Comparison of ENCODE assay signal across 11 cellular contexts in genomic region chr9:14349818-14350333, GRCh38. TPM values are rescaled to one million over a fixed set of nuclear protein-coding genes. Genes with fewer than 3 reads are reported as not detected.
A peak's percentile ranks its signal among the peaks of the same experiment; 100 is the strongest.
DNase-seq lines count a peak whose midpoint lies in the region; ATAC-seq, FAIRE-seq and TF ChIP-seq lines count a peak whose summit lies in the region.
"Had no signal": no experiment of that assay in that cellular context is flagged by ENCODE, and none has a peak within 500 bp of the region (broad histone marks: within the 10 kb centered on the region; RNA-seq: fewer than 3 reads in every experiment).

No MANE protein-coding gene starts in this region.

- no peak for FAIRE-seq in endothelial cell of umbilical vein (lab: Jason Lieb, UNC)

- H3K4me2 ChIP-seq in endothelial cell of umbilical vein (ENCODE audit: insufficient read depth, low read length) (peak overlapping the region; percentile 83), mesendoderm (ENCODE audit: low read length) (peak overlapping the region; percentile 41)

- H3K9ac ChIP-seq in endothelial cell of umbilical vein (replicated peaks; ENCODE audit: extremely low read depth, insufficient read depth, low read length) (peak overlapping the region; percentile 20), mesendoderm (ENCODE audit: low read length) (peak overlapping the region; percentile 2)

- H3K27me3 ChIP-seq in RWPE2 (ENCODE audit: insufficient read depth, poor library complexity, severe bottlenecking) (peaks cover 10% of the 10 kb centered on the region), endothelial cell of umbilical vein (ENCODE audit: control insufficient read depth in 2 of 2, insufficient read depth in 2 of 2, low read length in 2 of 2) (no peaks in the 10 kb centered on the region), mesendoderm (ENCODE audit: insufficient read depth, low read length, poor library complexity) (peaks cover 31% of the 10 kb centered on the region), tibial artery (no peaks in the 10 kb centered on the region)

- TF ChIP-seq CTCF in RWPE2 (IDR thresholded peaks at IDR 0.05; ENCODE audit: poor library complexity, severe bottlenecking) (no peak), endothelial cell of umbilical vein (IDR thresholded peaks at IDR 0.05; ENCODE audit: extremely low read depth in 1 of 2, insufficient read depth in 1 of 2, low read depth in 1 of 2, low read length in 2 of 2) (no peak), tibial artery (IDR thresholded peaks at IDR 0.05) (no peak)

- no peak for ATAC-seq in RWPE2 (ENCODE audit: low read depth)
- no peak for ATAC-seq in HG03432 (IDR thresholded peaks at IDR 0.05; ENCODE audit: unreplicated experiment)

- CTCF ChIA-PET in endothelial cell of umbilical vein (lab: Charles Lee): interaction anchor here (1.3 to 1.9 kb wide), 3 partner anchors 12 to 79 kb away, joined by 3 to 6 read pairs (median 4); no protein-coding TSS in a partner anchor

- in situ Hi-C loops in KBM-7 (cut with MboI; ENCODE audit: low pct_unique_long_range_greater_than_20kb, low sequenced_read_pairs): loop anchor here (25.0 kb wide), 1 partner anchor 913 kb away; no protein-coding TSS in a partner anchor

- H4K8ac ChIP-seq in mesendoderm (ENCODE audit: low read depth, low read length): no peak overlapping the region

- no peaks in the 10 kb centered on the region for H3K36me3 ChIP-seq in RWPE2 (ENCODE audit: low read depth)
- H3K36me3 ChIP-seq in endothelial cell of umbilical vein (ENCODE audit: control insufficient read depth in 2 of 2, extremely low read depth in 1 of 2, insufficient read depth in 2 of 2, low read length in 2 of 2): no peaks in the 10 kb centered on the region
- H3K36me3 ChIP-seq in mesendoderm (ENCODE audit: control insufficient read depth, insufficient read depth, low read length): no peaks in the 10 kb centered on the region
- H3K36me3 ChIP-seq in tibial artery: no peaks in the 10 kb centered on the region

- POLR2A ChIA-PET in endothelial cell of umbilical vein (lab: Charles Lee): no interaction called here

- dilution Hi-C loops in endothelial cell of umbilical vein (cut with MboI; ENCODE audit: extremely low pct_ligation_motif_present, low sequenced_read_pairs): no loop called here

- H3K4ac ChIP-seq in mesendoderm (ENCODE audit: low read depth, low read length): no peak overlapping the region

- no peaks in the 10 kb centered on the region for H3K79me1 ChIP-seq in mesendoderm (ENCODE audit: low read length)

- H2BK15ac ChIP-seq in mesendoderm (replicated peaks; ENCODE audit: low read depth): no peak overlapping the region

- BruUV-seq in endothelial cell of umbilical vein (replicated peaks; lab: Mats Ljungman, UMichigan): no TSS peak

- H2AK5ac ChIP-seq in mesendoderm (ENCODE audit: low read length): no peak overlapping the region

- H4K5ac ChIP-seq in mesendoderm (ENCODE audit: low read length): no peak overlapping the region

- intact Hi-C loops in endothelial cell of umbilical vein (cut with micrococcal nuclease): loop anchor here (1.0 to 10.0 kb wide), 4 partner anchors 598 to 1315 kb away; no protein-coding TSS in a partner anchor
- intact Hi-C loops in tibial artery (cut with DNase I; ENCODE audit: low total_unique reads): loop anchor here (5.0 to 10.0 kb wide), 3 partner anchors 38 to 918 kb away; partner anchors contain the start of gene NFIB

- TF ChIP-seq POLR2A in endothelial cell of umbilical vein (IDR thresholded peaks at IDR 0.05; ENCODE audit: low read depth, low read length): no peak

- no peaks in the 10 kb centered on the region for H3K9me1 ChIP-seq in endothelial cell of umbilical vein (replicated peaks; ENCODE audit: control insufficient read depth, extremely low read depth, insufficient read depth, low read length)

- H4K20me1 ChIP-seq in endothelial cell of umbilical vein (replicated peaks; ENCODE audit: control insufficient read depth, extremely low read depth, insufficient read depth, low read length): no peaks in the 10 kb centered on the region

- H3K79me2 ChIP-seq in endothelial cell of umbilical vein (ENCODE audit: control insufficient read depth, insufficient read depth, low read length): no peaks in the 10 kb centered on the region
- H3K79me2 ChIP-seq in mesendoderm (ENCODE audit: control insufficient read depth, insufficient read depth, low read length): no peaks in the 10 kb centered on the region

- H2BK5ac ChIP-seq in mesendoderm (ENCODE audit: low read length): no peak overlapping the region

- DNase-seq in RWPE2 (ENCODE audit: low spot score) (no peak), endothelial cell of umbilical vein (ENCODE audit: low read depth, low spot score) (peak; percentile 54), mesendoderm (no peak), tibial artery (no peak), KBM-7 (no peak), NCI-H1417 treated with DMSO at 0.1 percent for 48 hours (lab: John Stamatoyannopoulos, UW) (no peak)
- DNase-seq in activated naive CD4-positive, alpha-beta T cell treated with anti-CD3 and anti-CD28 coated beads, Interleukin-2, amount 50 U/mL, for 16 hours: no peak
- DNase-seq: activated CD4-positive, alpha-beta memory T cell treated with anti-CD3 and anti-CD28 coated beads for 36 hours; activated naive CD4-positive, alpha-beta T cell treated with anti-CD3 and anti-CD28 coated beads, Interleukin-2, amount 10 ng/mL, durations not matched to agents 7 days and 5 days; kidney glomerular epithelial cell had no signal

- H3K9me3 ChIP-seq in RWPE2 (ENCODE audit: severe bottlenecking) (no peaks in the 10 kb centered on the region), endothelial cell of umbilical vein (replicated peaks; ENCODE audit: control insufficient read depth, insufficient read depth, low read length) (no peaks in the 10 kb centered on the region), tibial artery (no peaks in the 10 kb centered on the region)

- peak overlapping the region; percentile 93 for H3K56ac ChIP-seq in mesendoderm (ENCODE audit: low read length)

- H3K18ac ChIP-seq in mesendoderm (ENCODE audit: low read length): peak overlapping the region; percentile 72

- H3K27ac ChIP-seq in RWPE2 (ENCODE audit: poor library complexity, severe bottlenecking) (no peak overlapping the region), endothelial cell of umbilical vein (ENCODE audit: insufficient read depth, low read depth, low read length) (no peak overlapping the region), mesendoderm (ENCODE audit: low read depth, low read length) (no peak overlapping the region), tibial artery (peak overlapping the region; percentile 92 to 94)

- peak overlapping the region; percentile 67 for H2AFZ ChIP-seq in endothelial cell of umbilical vein (ENCODE audit: low read depth, low read length)

- no peak overlapping the region for H3K23ac ChIP-seq in mesendoderm (ENCODE audit: low read length)

- WGBS in mesendoderm (ENCODE audit: extremely low coverage, insufficient coverage, low lambda C conversion rate): no CpG with 5 or more reads among the region's 27 CpGs

- H2BK120ac ChIP-seq in mesendoderm (ENCODE audit: low read depth, low read length): no peak overlapping the region

- no peaks in the 10 kb centered on the region for H3K4me1 ChIP-seq in RWPE2 (ENCODE audit: insufficient read depth, poor library complexity, severe bottlenecking)
- H3K4me1 ChIP-seq in endothelial cell of umbilical vein (ENCODE audit: control insufficient read depth, extremely low read depth, insufficient read depth, low read length): peaks cover 57% of the 10 kb centered on the region
- peaks cover 5% of the 10 kb centered on the region for H3K4me1 ChIP-seq in mesendoderm (ENCODE audit: control insufficient read depth, low read depth, low read length)
- peaks cover 0 to 53% (median 35%) of the 10 kb centered on the region in 4 donors for H3K4me1 ChIP-seq in tibial artery

- H3K4me3 ChIP-seq in RWPE2 (ENCODE audit: severe bottlenecking) (peak overlapping the region; percentile 35), endothelial cell of umbilical vein (replicated peaks in 1 of 3; ENCODE audit: insufficient read depth in 1 of 3, low read depth in 1 of 3, low read length in 3 of 3) (peak overlapping the region in 2 of 3 experiments; percentile 0 to 11), mesendoderm (ENCODE audit: low read length) (no peak overlapping the region), tibial artery (peak overlapping the region; percentile 60 to 69)

TF ChIP-seq in endothelial cell of umbilical vein, 7 proteins besides CTCF, POLR2A, EP300 and RAD21:
- TF ChIP-seq GATA2 (IDR thresholded peaks at IDR 0.05; ENCODE audit: insufficient read depth, insufficient read length, low read depth, low read length) (no peak), MYC (IDR thresholded peaks at IDR 0.05; ENCODE audit: low read depth, low read length) (no peak), POLR2AphosphoS5 (IDR thresholded peaks at IDR 0.05; ENCODE audit: insufficient read depth, low read depth, low read length) (no peak), FOS (IDR thresholded peaks at IDR 0.05; ENCODE audit: borderline replicate concordance, insufficient read depth, low read length) (no peak), EZH2 (IDR thresholded peaks at IDR 0.05; ENCODE audit: borderline replicate concordance, low read depth, low read length, severe bottlenecking) (no peak), JUN (IDR thresholded peaks at IDR 0.05; ENCODE audit: borderline replicate concordance, insufficient read depth, insufficient read length, low read depth) (no peak)
- TF ChIP-seq, protein P1, sequence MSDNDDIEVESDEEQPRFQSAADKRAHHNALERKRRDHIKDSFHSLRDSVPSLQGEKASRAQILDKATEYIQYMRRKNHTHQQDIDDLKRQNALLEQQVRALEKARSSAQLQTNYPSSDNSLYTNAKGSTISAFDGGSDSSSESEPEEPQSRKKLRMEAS (IDR thresholded peaks at IDR 0.05; ENCODE audit: insufficient read depth, insufficient read length): no peak

RNA-seq across cellular contexts. Expression of gene NFIB, which starts 35.9 kb away (rescaled TPM):
- 160 and 174 TPM in 2 replicates for total RNA-seq in endothelial cell of umbilical vein
- 23.4 and 26.4 TPM in 2 replicates for polyA plus RNA-seq in endothelial cell of umbilical vein
- 37.4 and 43.7 TPM in 2 replicates for polyA plus RNA-seq in endothelial cell of umbilical vein (2011; cell fraction: cytosol; rRNA removed)
- 154 and 187 TPM in 2 replicates for polyA plus RNA-seq in endothelial cell of umbilical vein (2011; cell fraction: nucleus; rRNA removed)
- 57.7 and 61.6 TPM in 2 replicates for polyA plus RNA-seq in endothelial cell of umbilical vein (2012)
- 232 and 242 TPM in 2 replicates for polyA minus RNA-seq in endothelial cell of umbilical vein
- 21.1 TPM for polyA minus RNA-seq in endothelial cell of umbilical vein (2011; cell fraction: cytosol; rRNA and poly(A)+ RNA removed)
- 402 and 529 TPM in 2 replicates for polyA minus RNA-seq in endothelial cell of umbilical vein (2011; cell fraction: nucleus; rRNA and poly(A)+ RNA removed)
- polyA plus RNA-seq in mesendoderm (2013, experiment 1 of 2): 1.8 TPM
- polyA plus RNA-seq in mesendoderm (2013, experiment 2 of 2): 1.5 TPM
- total RNA-seq: activated CD4-positive, alpha-beta memory T cell treated with anti-CD3 and anti-CD28 coated beads for 36 hours had no signal

Comparison
In these comparisons a context has a peak if more than half of its experiments do, and no peak if none do; other contexts are left out.
1. H3K27ac ChIP-seq: peak in tibial artery (2 of 2); none in RWPE2 (single experiment), endothelial cell of umbilical vein (single experiment) and mesendoderm (single experiment).